Comparison of ENCODE assay signal across 1 cellular context in the genomic region with DNA sequence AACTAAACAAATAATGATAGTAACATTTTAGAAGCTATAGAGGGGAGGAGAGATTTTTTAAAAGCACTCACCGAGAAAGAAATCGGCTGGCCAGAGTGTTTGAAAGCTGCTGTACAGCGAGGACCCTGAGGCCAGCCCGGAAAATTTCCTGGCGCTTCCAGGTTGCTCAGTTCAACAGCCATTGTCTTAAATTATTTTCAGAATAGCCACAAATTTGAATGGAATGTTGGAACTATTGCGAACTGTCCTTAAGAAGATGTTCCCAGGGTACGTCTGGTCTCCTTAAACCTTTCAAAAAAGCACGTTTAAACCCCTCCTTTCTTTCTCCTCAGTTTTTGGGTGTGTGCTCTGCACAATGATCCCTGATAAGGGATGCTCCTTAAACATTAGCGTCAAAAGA.
TF ChIP-seq lines count a peak whose summit lies in the region.

No MANE protein-coding gene starts in this region.

TF ChIP-seq in IMR-90, 13 proteins besides CTCF, POLR2A, EP300 and RAD21 (continued from another document):
- TF ChIP-seq FOS (IDR thresholded peaks at IDR 0.05; ENCODE audit: low read depth, low read length) (no peak), MXI1 (IDR thresholded peaks at IDR 0.05; ENCODE audit: borderline replicate concordance, low read depth, low read length) (no peak), MAZ (IDR thresholded peaks at IDR 0.05; ENCODE audit: borderline replicate concordance, low read depth, low read length) (no peak), RCOR1 (IDR thresholded peaks at IDR 0.05; ENCODE audit: insufficient replicate concordance, low read length) (no peak), SMC3 (IDR thresholded peaks at IDR 0.05; ENCODE audit: low read depth, low read length) (no peak), RFX5 (IDR thresholded peaks at IDR 0.05; ENCODE audit: low read depth, low read length) (no peak), BHLHE40 (IDR thresholded peaks at IDR 0.05; ENCODE audit: low read depth, low read length) (no peak), MAFK (IDR thresholded peaks at IDR 0.05; ENCODE audit: low read depth, low read length) (no peak), CEBPB (IDR thresholded peaks at IDR 0.05; ENCODE audit: low read depth, low read length) (no peak)
- TF ChIP-seq, protein P1, sequence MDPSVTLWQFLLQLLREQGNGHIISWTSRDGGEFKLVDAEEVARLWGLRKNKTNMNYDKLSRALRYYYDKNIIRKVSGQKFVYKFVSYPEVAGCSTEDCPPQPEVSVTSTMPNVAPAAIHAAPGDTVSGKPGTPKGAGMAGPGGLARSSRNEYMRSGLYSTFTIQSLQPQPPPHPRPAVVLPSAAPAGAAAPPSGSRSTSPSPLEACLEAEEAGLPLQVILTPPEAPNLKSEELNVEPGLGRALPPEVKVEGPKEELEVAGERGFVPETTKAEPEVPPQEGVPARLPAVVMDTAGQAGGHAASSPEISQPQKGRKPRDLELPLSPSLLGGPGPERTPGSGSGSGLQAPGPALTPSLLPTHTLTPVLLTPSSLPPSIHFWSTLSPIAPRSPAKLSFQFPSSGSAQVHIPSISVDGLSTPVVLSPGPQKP (IDR thresholded peaks at IDR 0.05; ENCODE audit: borderline replicate concordance, low read depth, low read length), result no peak
- TF ChIP-seq, protein P2, sequence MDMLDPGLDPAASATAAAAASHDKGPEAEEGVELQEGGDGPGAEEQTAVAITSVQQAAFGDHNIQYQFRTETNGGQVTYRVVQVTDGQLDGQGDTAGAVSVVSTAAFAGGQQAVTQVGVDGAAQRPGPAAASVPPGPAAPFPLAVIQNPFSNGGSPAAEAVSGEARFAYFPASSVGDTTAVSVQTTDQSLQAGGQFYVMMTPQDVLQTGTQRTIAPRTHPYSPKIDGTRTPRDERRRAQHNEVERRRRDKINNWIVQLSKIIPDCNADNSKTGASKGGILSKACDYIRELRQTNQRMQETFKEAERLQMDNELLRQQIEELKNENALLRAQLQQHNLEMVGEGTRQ (IDR thresholded peaks at IDR 0.05; ENCODE audit: low read depth, low read length), result no peak
